ENCODE assay signal across 7 cellular contexts in the genomic region with DNA sequence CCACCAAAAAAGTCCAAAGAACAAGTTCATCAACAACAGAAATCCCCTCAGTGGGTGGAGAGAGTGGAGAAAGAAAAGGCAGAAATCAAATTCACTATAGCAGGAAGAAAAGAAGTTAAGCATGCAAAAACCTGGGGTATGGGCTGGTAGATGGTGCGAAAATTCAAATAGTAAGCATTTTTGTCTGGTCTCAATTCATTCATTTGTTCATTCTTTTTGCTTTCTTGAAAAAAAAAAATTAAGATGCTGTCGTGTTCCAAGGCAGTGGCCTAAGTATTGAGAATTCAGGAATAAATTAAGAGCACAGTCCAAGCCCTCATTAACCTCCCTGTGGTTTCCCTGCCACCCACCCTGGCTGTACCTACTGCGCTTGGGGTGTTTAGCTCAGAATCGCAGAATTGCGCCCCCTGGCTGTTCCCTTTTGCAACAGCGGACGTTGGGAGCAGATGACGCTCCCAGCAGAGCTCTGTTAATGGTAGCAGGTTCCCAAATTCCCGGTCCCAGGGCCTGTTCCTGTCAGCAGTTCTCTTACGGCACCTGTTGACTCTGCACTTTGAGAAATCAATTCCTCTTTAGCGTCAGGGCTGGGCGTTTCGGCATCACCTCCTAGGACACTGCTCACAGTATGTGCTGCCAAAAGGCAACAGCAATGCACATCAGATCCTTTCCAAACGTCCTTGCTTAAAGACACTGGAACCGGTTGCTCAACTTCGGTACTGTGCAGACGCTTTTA. TPM values are rescaled to one million over a fixed set of nuclear protein-coding genes. Genes with fewer than 3 reads are reported as not detected.
DNase-seq lines count a peak whose midpoint lies in the region; TF ChIP-seq lines count a peak whose summit lies in the region.

No MANE protein-coding gene starts in this region.

- no peaks in the 10 kb centered on the region; the same call in 1 of the 2 replicates for H3K36me3 Mint-ChIP-seq in HFFc6 (ENCODE audit: low read depth)

- H3K4me1 Mint-ChIP-seq in HFFc6 (ENCODE audit: low read depth), result peaks cover 86% of the 10 kb centered on the region

- DNase-seq in HFFc6 (no peak), NCI-H1105 treated with DMSO at 0.1 percent for 48 hours (lab: John Stamatoyannopoulos, UW) (no peak), C1 segment of cervical spinal cord (lab: John Stamatoyannopoulos, UW) (no peak), cerebellum (ENCODE audit: low spot score) (no peak)
- peak; percentile 4 for DNase-seq in activated CD4-positive, CD25-positive, alpha-beta regulatory T cell treated with anti-CD3 and anti-CD28 coated beads, Interleukin-2, amount 50 U/mL, for 16 hours (ENCODE audit: low read depth, low spot score)
- peak; percentile 41 for DNase-seq in effector CD8-positive, alpha-beta T cell (lab: John Stamatoyannopoulos, UW)
- DNase-seq in stimulated activated CD4-positive, alpha-beta T cell treated with anti-CD3 and anti-CD28 coated beads, Interleukin-4, amount 100 ng/mL, for 24 hours, result peak; percentile 51

- TF ChIP-seq CTCF in HFFc6 (IDR thresholded peaks at IDR 0.05), result peak; percentile 66

- no peaks in the 10 kb centered on the region for H3K9me3 Mint-ChIP-seq in HFFc6

- no peaks in the 10 kb centered on the region for H3K27me3 Mint-ChIP-seq in HFFc6 (ENCODE audit: insufficient read depth)

- no peak overlapping the region for H3K4me3 Mint-ChIP-seq in HFFc6

- H3K27ac Mint-ChIP-seq in HFFc6, result no peak overlapping the region

RNA-seq across cellular contexts. Expression of gene SSX2IP, which starts 34.0 kb away (rescaled TPM):
- 100 to 1,000 TPM in 4 of 6 experiments, 10 to 100 TPM in 2; 78.3 to 128 (median 121) TPM for total RNA-seq in HFFc6 (2021; fragmentation: NEBNext Ultra II Directional; extraction: Animal tissue kit (Norgen Biotek cat#: 25700))
- 17.8 TPM for total RNA-seq in cerebellum

Comparison
In these comparisons a context has a peak if more than half of its experiments do, and no peak if none do; other contexts are left out.
1. DNase-seq: peak in activated CD4-positive, CD25-positive, alpha-beta regulatory T cell treated with anti-CD3 and anti-CD28 coated beads, Interleukin-2, amount 50 U/mL, for 16 hours (single experiment), effector CD8-positive, alpha-beta T cell (single experiment) and stimulated activated CD4-positive, alpha-beta T cell treated with anti-CD3 and anti-CD28 coated beads, Interleukin-4, amount 100 ng/mL, for 24 hours (single experiment); none in HFFc6 (single experiment), NCI-H1105 treated with DMSO at 0.1 percent for 48 hours (single experiment), C1 segment of cervical spinal cord (0 of 14) and cerebellum (single experiment).